22 cellular contexts compared by ENCODE assay signal in genomic region chr16:1810106-1810505, GRCh38. TPM values are rescaled to one million over a fixed set of nuclear protein-coding genes. Genes with fewer than 3 reads are reported as not detected.
DNase-seq lines count a peak whose midpoint lies in the region; ATAC-seq and TF ChIP-seq lines count a peak whose summit lies in the region.
"Had no signal": no experiment of that assay in that cellular context is flagged by ENCODE, and none has a peak within 500 bp of the region (broad histone marks: within the 10 kb centered on the region; RNA-seq: fewer than 3 reads in every experiment).

No MANE protein-coding gene starts in this region.

- H3K4me3 ChIP-seq in neuronal stem cell (ENCODE audit: low read length in 2 of 2) (no peak overlapping the region), aorta (ENCODE audit: low read length in 2 of 2) (no peak overlapping the region), upper lobe of right lung (no peak overlapping the region)
- H3K4me3 ChIP-seq: A549 had no signal

- intact Hi-C loops in aorta (cut with DNase I), result no loop called here
- intact Hi-C loops in upper lobe of right lung (cut with DNase I), result no loop called here

- no peak overlapping the region for H4K91ac ChIP-seq in neuronal stem cell (ENCODE audit: low read depth, low read length, poor library complexity)

- no peak overlapping the region for H4K8ac ChIP-seq in neuronal stem cell (ENCODE audit: low read depth, low read length)

- no peak overlapping the region for H2AK5ac ChIP-seq in neuronal stem cell (ENCODE audit: low read depth, low read length)

- H3K27ac Mint-ChIP-seq in activated naive CD8-positive, alpha-beta T cell treated with anti-CD3 and anti-CD28 coated beads for 36 hours, result peak overlapping the region; percentile 12
- no peak overlapping the region for H3K27ac Mint-ChIP-seq in activated naive CD8-positive, alpha-beta T cell treated with anti-CD3 and anti-CD28 coated beads, Interleukin-2, amount 50 U/mL, for 24 hours
- peak overlapping the region; percentile 62 for H3K27ac Mint-ChIP-seq in glutamatergic neuron (ENCODE audit: unreplicated experiment)
- H3K27ac Mint-ChIP-seq: CD4-positive, alpha-beta T cell; H9 had no signal

- H3K27me3 ChIP-seq in neuronal stem cell (ENCODE audit: control insufficient read depth in 3 of 3, insufficient read depth in 3 of 3, low read depth in 1 of 3, low read length in 3 of 3) (no peaks in the 10 kb centered on the region), aorta (ENCODE audit: control insufficient read depth in 1 of 2, insufficient read depth in 2 of 2, low read length in 1 of 2) (no peaks in the 10 kb centered on the region), upper lobe of right lung (no peaks in the 10 kb centered on the region)

- H3K79me1 ChIP-seq in neuronal stem cell (ENCODE audit: low read depth, low read length), result peaks cover 4% of the 10 kb centered on the region

- H2AFZ ChIP-seq in neuronal stem cell (ENCODE audit: low read length), result no peak overlapping the region

- no peak for TF ChIP-seq CTCF in glutamatergic neuron (IDR thresholded peaks at IDR 0.05; ENCODE audit: partially characterized antibody, unreplicated experiment)
- no peak for TF ChIP-seq CTCF in upper lobe of right lung (IDR thresholded peaks at IDR 0.05)

- no CpG with 5 or more reads among the region's 16 CpGs for WGBS in neuronal stem cell (ENCODE audit: extremely low coverage in 2 of 2, insufficient read length in 2 of 2, insufficient replicate concordance in 1 of 2), 2 donors
- 91 to 93% methylated on average over 15 to 16 of the region's 16 CpGs for WGBS in aorta, 2 donors

- H3K4me3 Mint-ChIP-seq in activated naive CD8-positive, alpha-beta T cell treated with anti-CD3 and anti-CD28 coated beads for 36 hours, result no peak overlapping the region
- no peak overlapping the region for H3K4me3 Mint-ChIP-seq in activated naive CD8-positive, alpha-beta T cell treated with anti-CD3 and anti-CD28 coated beads, Interleukin-2, amount 50 U/mL, for 24 hours
- H3K4me3 Mint-ChIP-seq in glutamatergic neuron (ENCODE audit: unreplicated experiment), result no peak overlapping the region
- H3K4me3 Mint-ChIP-seq: CD4-positive, alpha-beta T cell; H9 had no signal

- H2BK12ac ChIP-seq in neuronal stem cell (ENCODE audit: low read length), result no peak overlapping the region

- no peaks in the 10 kb centered on the region for H3K9me3 Mint-ChIP-seq in activated naive CD8-positive, alpha-beta T cell treated with anti-CD3 and anti-CD28 coated beads for 36 hours
- no peaks in the 10 kb centered on the region for H3K9me3 Mint-ChIP-seq in activated naive CD8-positive, alpha-beta T cell treated with anti-CD3 and anti-CD28 coated beads, Interleukin-2, amount 50 U/mL, for 24 hours
- H3K9me3 Mint-ChIP-seq in glutamatergic neuron (ENCODE audit: unreplicated experiment), result peaks cover 3% of the 10 kb centered on the region
- H3K9me3 Mint-ChIP-seq: CD4-positive, alpha-beta T cell had no signal

- H3K9ac ChIP-seq in neuronal stem cell (ENCODE audit: low read depth, low read length, poor library complexity), result no peak overlapping the region

- peaks cover 17% of the 10 kb centered on the region for H3K36me3 Mint-ChIP-seq in activated naive CD8-positive, alpha-beta T cell treated with anti-CD3 and anti-CD28 coated beads for 36 hours
- H3K36me3 Mint-ChIP-seq in activated naive CD8-positive, alpha-beta T cell treated with anti-CD3 and anti-CD28 coated beads, Interleukin-2, amount 50 U/mL, for 24 hours (ENCODE audit: low read depth), result peaks cover 12% of the 10 kb centered on the region
- peaks cover 5% of the 10 kb centered on the region for H3K36me3 Mint-ChIP-seq in glutamatergic neuron (ENCODE audit: unreplicated experiment)

- no peak overlapping the region for H2BK120ac ChIP-seq in neuronal stem cell (ENCODE audit: low read depth, low read length)

- no peak overlapping the region for H3K23ac ChIP-seq in neuronal stem cell (ENCODE audit: low read depth, low read length, poor library complexity)

- H3K36me3 ChIP-seq in neuronal stem cell (replicated peaks in 1 of 2; ENCODE audit: control insufficient read depth in 2 of 2, insufficient read depth in 2 of 2, low read length in 2 of 2) (peaks cover 21 to 48% of the 10 kb centered on the region in 2 donors), aorta (ENCODE audit: control insufficient read depth in 1 of 2, insufficient read depth in 2 of 2, low read length in 1 of 2) (peaks cover 0 to 2% of the 10 kb centered on the region in 2 donors), upper lobe of right lung (peaks cover 41% of the 10 kb centered on the region)

- H3K4me1 ChIP-seq in neuronal stem cell (ENCODE audit: control insufficient read depth in 2 of 2, insufficient read depth in 1 of 2, low read depth in 1 of 2, low read length in 2 of 2) (no peaks in the 10 kb centered on the region), aorta (ENCODE audit: control insufficient read depth in 1 of 2, insufficient read depth in 2 of 2, low read length in 2 of 2) (no peaks in the 10 kb centered on the region), upper lobe of right lung (peaks cover 12% of the 10 kb centered on the region)
- H3K4me1 ChIP-seq: Caco-2 had no signal

- H3K27ac ChIP-seq in neuronal stem cell (replicated peaks; ENCODE audit: low read length) (no peak overlapping the region), temporal lobe (ENCODE audit: low read depth, low read length) (peak overlapping the region; percentile 50), aorta (ENCODE audit: low read depth in 1 of 2, low read length in 2 of 2) (no peak overlapping the region), upper lobe of right lung (no peak overlapping the region)
- H3K27ac ChIP-seq: 22Rv1, A549, C4-2B had no signal

- H3K9me3 ChIP-seq in neuronal stem cell (replicated peaks in 1 of 2; ENCODE audit: control insufficient read depth in 2 of 2, insufficient read depth in 1 of 2, low read depth in 1 of 2, low read length in 2 of 2), result no peaks in the 10 kb centered on the region
- H3K9me3 ChIP-seq in aorta (ENCODE audit: control insufficient read depth, low read length), result no peaks in the 10 kb centered on the region
- no peaks in the 10 kb centered on the region for H3K9me3 ChIP-seq in upper lobe of right lung
- H3K9me3 ChIP-seq: A549, Caco-2 had no signal

- no peak overlapping the region for H2BK15ac ChIP-seq in neuronal stem cell (ENCODE audit: low read length)

- H2BK5ac ChIP-seq in neuronal stem cell (ENCODE audit: low read length), result peak overlapping the region; percentile 39

- no peak overlapping the region for H3K4ac ChIP-seq in neuronal stem cell (ENCODE audit: low read length)

- no peaks in the 10 kb centered on the region for H3K27me3 Mint-ChIP-seq in activated naive CD8-positive, alpha-beta T cell treated with anti-CD3 and anti-CD28 coated beads for 36 hours
- no peaks in the 10 kb centered on the region for H3K27me3 Mint-ChIP-seq in activated naive CD8-positive, alpha-beta T cell treated with anti-CD3 and anti-CD28 coated beads, Interleukin-2, amount 50 U/mL, for 24 hours
- no peaks in the 10 kb centered on the region for H3K27me3 Mint-ChIP-seq in glutamatergic neuron (ENCODE audit: unreplicated experiment)
- H3K27me3 Mint-ChIP-seq: CD4-positive, alpha-beta T cell had no signal

- H3K18ac ChIP-seq in neuronal stem cell (ENCODE audit: low read length), result no peak overlapping the region

- no peak overlapping the region for H3K14ac ChIP-seq in neuronal stem cell (ENCODE audit: low read length)

- H3K4me2 ChIP-seq in neuronal stem cell (ENCODE audit: insufficient read depth, low read length, poor library complexity, severe bottlenecking), result no peak overlapping the region
- H3K4me2 ChIP-seq: A549 had no signal

- H3K4me1 Mint-ChIP-seq in activated naive CD8-positive, alpha-beta T cell treated with anti-CD3 and anti-CD28 coated beads for 36 hours, result peaks cover 11% of the 10 kb centered on the region
- H3K4me1 Mint-ChIP-seq in activated naive CD8-positive, alpha-beta T cell treated with anti-CD3 and anti-CD28 coated beads, Interleukin-2, amount 50 U/mL, for 24 hours, result peaks cover 8% of the 10 kb centered on the region
- peaks cover 2% of the 10 kb centered on the region for H3K4me1 Mint-ChIP-seq in glutamatergic neuron (ENCODE audit: low read depth, unreplicated experiment)

- ATAC-seq in activated naive CD8-positive, alpha-beta T cell treated with anti-CD3 and anti-CD28 coated beads, Interleukin-2, amount 50 U/mL, for 24 hours, result no peak
- ATAC-seq in aorta (ENCODE audit: low FRiP score) (no peak), upper lobe of right lung (no peak)
- ATAC-seq: HepG2 had no signal

- CTCF ChIA-PET in HEK293T (lab: Yijun Ruan, JAX), result no interaction called here

- DNase-seq in activated naive CD8-positive, alpha-beta T cell treated with anti-CD3 and anti-CD28 coated beads for 36 hours, result no peak
- no peak for DNase-seq in activated naive CD8-positive, alpha-beta T cell treated with anti-CD3 and anti-CD28 coated beads, Interleukin-2, amount 50 U/mL, for 24 hours
- DNase-seq in glutamatergic neuron, result no peak
- no peak for DNase-seq in neuronal stem cell (ENCODE audit: low spot score)
- no peak for DNase-seq in aorta
- DNase-seq in HEK293T (ENCODE audit: extremely low spot score), result no peak
- DNase-seq in upper lobe of right lung, result no peak
- DNase-seq: AML-193; Caco-2; CD4-positive, alpha-beta T cell; DMS153; DMS79; GDM1; H9 had no signal

- POLR2A ChIA-PET in HEK293T (lab: Yijun Ruan, JAX), result interaction anchor here (0.9 to 1.4 kb wide), 2 partner anchors 17 to 27 kb away, joined by 3 read pairs; partner anchors contain the start of genes FAHD1, NUBP2 and SPSB3

RNA-seq across cellular contexts. Expression of gene HAGH, which starts 16.5 kb away (rescaled TPM):
- total RNA-seq in activated naive CD8-positive, alpha-beta T cell treated with anti-CD3 and anti-CD28 coated beads for 36 hours, result 10 to 100 TPM; 22.6 to 23.9 TPM
- total RNA-seq in glutamatergic neuron (ENCODE audit: unreplicated experiment), result 99.6 TPM
- polyA plus RNA-seq in neuronal stem cell (2013, experiment 1 of 2), result 45.7 TPM
- 44.7 TPM for polyA plus RNA-seq in neuronal stem cell (2013, experiment 2 of 2)
- 38.6 TPM for total RNA-seq in temporal lobe
- 10 to 100 TPM; 50.2 to 52.3 TPM for total RNA-seq in aorta
- polyA plus RNA-seq in aorta, result 10 to 100 TPM; 58.9 to 79.0 TPM
- total RNA-seq in upper lobe of right lung, result 71.8 TPM

RNA-seq across cellular contexts. Expression of gene IGFALS, which starts 16.6 kb away (rescaled TPM):
- total RNA-seq in activated naive CD8-positive, alpha-beta T cell treated with anti-CD3 and anti-CD28 coated beads for 36 hours, result not detected
- total RNA-seq in glutamatergic neuron (ENCODE audit: unreplicated experiment), result 0.39 TPM
- 0.06 TPM for polyA plus RNA-seq in neuronal stem cell (2013, experiment 1 of 2)
- 0.08 TPM for polyA plus RNA-seq in neuronal stem cell (2013, experiment 2 of 2)
- not detected for total RNA-seq in temporal lobe
- not detected for total RNA-seq in aorta
- under 1 TPM in 1 of 2 donors, not detected in 1; 0.84 TPM for polyA plus RNA-seq in aorta
- 2.5 TPM for total RNA-seq in upper lobe of right lung
- total RNA-seq: Caco-2, Daoy, H1, H9 had no signal
- polyA plus RNA-seq: BJ, H1 had no signal

RNA-seq across cellular contexts. Expression of gene FAHD1, which starts 16.9 kb away (rescaled TPM):
- total RNA-seq in activated naive CD8-positive, alpha-beta T cell treated with anti-CD3 and anti-CD28 coated beads for 36 hours, result 10 to 100 TPM; 17.9 to 20.1 TPM
- total RNA-seq in glutamatergic neuron (ENCODE audit: unreplicated experiment) (26.5 TPM), temporal lobe (36.9 TPM), aorta (10 to 100 TPM in 1 of 2 donors, 1 to 10 TPM in 1; 7.4 to 11.9 TPM), upper lobe of right lung (17.2 TPM)
- polyA plus RNA-seq in neuronal stem cell (2013, experiment 1 of 2), result 17.0 TPM
- 16.9 TPM for polyA plus RNA-seq in neuronal stem cell (2013, experiment 2 of 2)
- 10 to 100 TPM; 13.1 to 42.1 TPM for polyA plus RNA-seq in aorta

RNA-seq across cellular contexts. Expression of gene NUBP2, which starts 27.3 kb away (rescaled TPM):
- total RNA-seq in activated naive CD8-positive, alpha-beta T cell treated with anti-CD3 and anti-CD28 coated beads for 36 hours, result 10 to 100 TPM; 63.6 to 64.2 TPM
- total RNA-seq in glutamatergic neuron (ENCODE audit: unreplicated experiment) (66.1 TPM), temporal lobe (27.3 TPM), aorta (10 to 100 TPM; 30.7 to 32.9 TPM), upper lobe of right lung (38.9 TPM)
- 52.2 TPM for polyA plus RNA-seq in neuronal stem cell (2013, experiment 1 of 2)
- polyA plus RNA-seq in neuronal stem cell (2013, experiment 2 of 2), result 50.6 TPM
- polyA plus RNA-seq in aorta, result 10 to 100 TPM; 55.3 to 92.4 TPM

RNA-seq across cellular contexts. Expression of gene SPSB3, which starts 27.7 kb away (rescaled TPM):
- total RNA-seq in activated naive CD8-positive, alpha-beta T cell treated with anti-CD3 and anti-CD28 coated beads for 36 hours, result 10 to 100 TPM; 12.3 to 12.8 TPM
- 80.4 TPM for total RNA-seq in glutamatergic neuron (ENCODE audit: unreplicated experiment)
- 25.2 TPM for polyA plus RNA-seq in neuronal stem cell (2013, experiment 1 of 2)
- polyA plus RNA-seq in neuronal stem cell (2013, experiment 2 of 2), result 23.3 TPM
- total RNA-seq in temporal lobe, result 43.0 TPM
- 10 to 100 TPM; 33.6 to 33.7 TPM for total RNA-seq in aorta
- polyA plus RNA-seq in aorta, result 100 to 1,000 TPM in 1 of 2 donors, 10 to 100 TPM in 1; 25.8 to 322 TPM
- 43.0 TPM for total RNA-seq in upper lobe of right lung
